In the genomic region with DNA sequence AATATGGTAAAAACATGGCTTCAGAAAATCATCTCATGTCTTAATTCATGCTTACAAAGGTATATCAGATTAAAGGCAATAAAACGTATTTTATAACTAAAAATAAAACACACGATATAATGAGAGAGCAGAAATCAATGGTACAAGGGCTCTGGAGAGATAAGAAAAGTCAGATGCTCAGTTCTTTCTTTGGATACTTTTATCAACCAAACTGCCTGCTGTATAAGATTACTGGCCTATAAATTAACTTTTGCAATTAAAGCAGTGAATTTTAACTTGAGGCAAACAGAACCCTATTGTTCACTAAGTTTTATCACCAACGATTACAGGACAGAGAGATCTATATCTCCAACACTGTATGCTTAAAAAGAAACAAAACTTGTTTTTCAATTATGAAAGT, we compare ENCODE assay signal across 19 cellular contexts. TPM values are rescaled to one million over a fixed set of nuclear protein-coding genes. Genes with fewer than 3 reads are reported as not detected.
A peak's percentile ranks its signal among the peaks of the same experiment; 100 is the strongest.
DNase-seq lines count a peak whose midpoint lies in the region; FAIRE-seq and TF ChIP-seq lines count a peak whose summit lies in the region.
"Had no signal": no experiment of that assay in that cellular context is flagged by ENCODE, and none has a peak within 500 bp of the region (broad histone marks: within the 10 kb centered on the region; RNA-seq: fewer than 3 reads in every experiment).

No MANE protein-coding gene starts in this region.

- WGBS in hepatocyte (ENCODE audit: low lambda C conversion rate, missing lambda C conversion rate), result 63% methylated on average over 3 of the region's 3 CpGs
- 15 to 53% (median 35%) methylated on average over 3 of the region's 3 CpGs for WGBS in small intestine, 3 donors
- 24% methylated on average over 3 of the region's 3 CpGs for WGBS in prostate gland

- intact Hi-C loops in prostate gland (cut with DNase I), result no loop called here

- no peak overlapping the region for H3K4me2 ChIP-seq in hepatocyte

- no peaks in the 10 kb centered on the region for H4K20me1 ChIP-seq in hepatocyte (ENCODE audit: insufficient read depth, poor library complexity, severe bottlenecking)

- DNase-seq in BE2C (no peak), hepatocyte (ENCODE audit: low spot score) (no peak), small intestine (peak; percentile 39), prostate gland (ENCODE audit: low spot score) (no peak), GDM1 (lab: John Stamatoyannopoulos, UW) (no peak), middle frontal gyrus (ENCODE audit: extremely low spot score, low spot score) (no peak)
- DNase-seq: CD4-positive, alpha-beta memory T cell; COR-L47; DMS153; DMS79 treated with DMSO at 0.1 percent for 48 hours; EL; GF-D8; HFFc6 had no signal

- no peaks in the 10 kb centered on the region for H3K9me2 ChIP-seq in hepatocyte (replicated peaks; ENCODE audit: insufficient read depth)

- H2AFZ ChIP-seq in hepatocyte, result peak overlapping the region; percentile 15

- peak; percentile 84 for FAIRE-seq in small intestine (lab: Jason Lieb, UNC)
- FAIRE-seq: A204.1, D721Med, H1 had no signal

- H3K36me3 ChIP-seq in BE2C (no peaks in the 10 kb centered on the region), HEK293 (ENCODE audit: control insufficient read depth in 2 of 2, insufficient read depth in 1 of 2, low read length in 2 of 2) (no peaks in the 10 kb centered on the region; a peak in 1 of 3 replicates), hepatocyte (replicated peaks; ENCODE audit: insufficient read depth, low read depth) (no peaks in the 10 kb centered on the region), small intestine (ENCODE audit: control insufficient read depth in 2 of 2, insufficient read depth in 2 of 2, low read length in 2 of 2) (no peaks in the 10 kb centered on the region), prostate gland (no peaks in the 10 kb centered on the region)
- H3K36me3 ChIP-seq: HAP-1 had no signal

- H3K79me2 ChIP-seq in hepatocyte, result no peaks in the 10 kb centered on the region

- H3K27ac ChIP-seq in HEK293 (ENCODE audit: extremely low read depth, low read depth, low read length) (no peak overlapping the region), hepatocyte (no peak overlapping the region), small intestine (ENCODE audit: low read depth in 1 of 2, low read length in 1 of 2) (no peak overlapping the region), prostate gland (no peak overlapping the region)
- H3K27ac ChIP-seq: C4-2B had no signal

- TF ChIP-seq CTCF in BE2C (IDR thresholded peaks at IDR 0.05; ENCODE audit: low read depth, low read length) (no peak), HEK293 (tag by site-specific recombination; IDR thresholded peaks at IDR 0.05) (no peak), hepatocyte (IDR thresholded peaks at IDR 0.05; ENCODE audit: poor library complexity) (no peak), prostate gland (IDR thresholded peaks at IDR 0.05) (no peak)

- H3K4me3 ChIP-seq in BE2C (ENCODE audit: low read depth, low read length), result peak overlapping the region; percentile 17
- H3K4me3 ChIP-seq in HEK293 (ENCODE audit: low read depth, low read length), result no peak overlapping the region
- no peak overlapping the region for H3K4me3 ChIP-seq in hepatocyte
- no peak overlapping the region for H3K4me3 ChIP-seq in small intestine (ENCODE audit: low read depth in 1 of 2, low read length in 2 of 2)
- H3K4me3 ChIP-seq in prostate gland, result no peak overlapping the region
- H3K4me3 ChIP-seq: HAP-1 had no signal

- CTCF ChIA-PET in HEK293 (lab: Yijun Ruan, JAX), result interaction anchor here (0.7 to 1.0 kb wide), 2 partner anchors 17 to 396 kb away, joined by 3 to 8 read pairs; no protein-coding TSS in a partner anchor

- TF ChIP-seq POLR2A in prostate gland (IDR thresholded peaks at IDR 0.05), result no peak

- H3K4me1 ChIP-seq in BE2C, result peaks cover 14% of the 10 kb centered on the region
- H3K4me1 ChIP-seq in HEK293 (ENCODE audit: control insufficient read depth, insufficient read depth, low read length), result peaks cover 13% of the 10 kb centered on the region
- peaks cover 3% of the 10 kb centered on the region for H3K4me1 ChIP-seq in hepatocyte (ENCODE audit: insufficient read depth)
- no peaks in the 10 kb centered on the region for H3K4me1 ChIP-seq in small intestine (ENCODE audit: control insufficient read depth in 2 of 2, insufficient read depth in 1 of 2, low read depth in 1 of 2, low read length in 1 of 2)
- H3K4me1 ChIP-seq in prostate gland (replicated peaks), result no peaks in the 10 kb centered on the region
- H3K4me1 ChIP-seq: HAP-1 had no signal

- H3K27me3 ChIP-seq in BE2C (no peaks in the 10 kb centered on the region), hepatocyte (no peaks in the 10 kb centered on the region), small intestine (ENCODE audit: control insufficient read depth in 2 of 2, insufficient read depth in 2 of 2, low read length in 2 of 2) (no peaks in the 10 kb centered on the region), prostate gland (replicated peaks; ENCODE audit: insufficient read depth) (no peaks in the 10 kb centered on the region)

- POLR2A ChIA-PET in HEK293 (lab: Yijun Ruan, JAX), result no interaction called here

- H3K9me3 ChIP-seq in BE2C (no peaks in the 10 kb centered on the region), HEK293 (ENCODE audit: control insufficient read depth, insufficient read depth, low read depth, low read length) (no peaks in the 10 kb centered on the region), hepatocyte (ENCODE audit: low read depth) (no peaks in the 10 kb centered on the region), small intestine (ENCODE audit: control insufficient read depth, low read depth) (no peaks in the 10 kb centered on the region), prostate gland (no peaks in the 10 kb centered on the region)
- H3K9me3 ChIP-seq: HAP-1 had no signal

TF ChIP-seq in HEK293, 187 proteins besides CTCF, POLR2A, EP300 and RAD21 (continues in another document):
- TF ChIP-seq REPIN1 (tag by site-specific recombination; IDR thresholded peaks at IDR 0.05; ENCODE audit: low read depth) (no peak), ZXDB (tag by site-specific recombination; IDR thresholded peaks at IDR 0.05) (0 out of 2 replicates have a peak, but pooled peaks have one; percentile 29), FEZF1 (tag by site-specific recombination; IDR thresholded peaks at IDR 0.05) (peak; percentile 67), SALL2 (tag by site-specific recombination; IDR thresholded peaks at IDR 0.05; ENCODE audit: borderline replicate concordance) (no peak), ZNF341 (tag by site-specific recombination; IDR thresholded peaks at IDR 0.05; ENCODE audit: low read depth) (no peak), ZNF701 (tag by site-specific recombination; IDR thresholded peaks at IDR 0.05) (no peak), ZNF266 (tag by site-specific recombination; IDR thresholded peaks at IDR 0.05; ENCODE audit: low read depth) (no peak), MZF1 (tag by site-specific recombination; IDR thresholded peaks at IDR 0.05; ENCODE audit: borderline replicate concordance) (no peak)
- TF ChIP-seq, protein P1, sequence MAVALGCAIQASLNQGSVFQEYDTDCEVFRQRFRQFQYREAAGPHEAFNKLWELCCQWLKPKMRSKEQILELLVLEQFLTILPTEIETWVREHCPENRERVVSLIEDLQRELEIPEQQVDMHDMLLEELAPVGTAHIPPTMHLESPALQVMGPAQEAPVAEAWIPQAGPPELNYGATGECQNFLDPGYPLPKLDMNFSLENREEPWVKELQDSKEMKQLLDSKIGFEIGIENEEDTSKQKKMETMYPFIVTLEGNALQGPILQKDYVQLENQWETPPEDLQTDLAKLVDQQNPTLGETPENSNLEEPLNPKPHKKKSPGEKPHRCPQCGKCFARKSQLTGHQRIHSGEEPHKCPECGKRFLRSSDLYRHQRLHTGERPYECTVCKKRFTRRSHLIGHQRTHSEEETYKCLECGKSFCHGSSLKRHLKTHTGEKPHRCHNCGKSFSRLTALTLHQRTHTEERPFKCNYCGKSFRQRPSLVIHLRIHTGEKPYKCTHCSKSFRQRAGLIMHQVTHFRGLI (tag by site-specific recombination; IDR thresholded peaks at IDR 0.05), result no peak
- TF ChIP-seq, protein P2, sequence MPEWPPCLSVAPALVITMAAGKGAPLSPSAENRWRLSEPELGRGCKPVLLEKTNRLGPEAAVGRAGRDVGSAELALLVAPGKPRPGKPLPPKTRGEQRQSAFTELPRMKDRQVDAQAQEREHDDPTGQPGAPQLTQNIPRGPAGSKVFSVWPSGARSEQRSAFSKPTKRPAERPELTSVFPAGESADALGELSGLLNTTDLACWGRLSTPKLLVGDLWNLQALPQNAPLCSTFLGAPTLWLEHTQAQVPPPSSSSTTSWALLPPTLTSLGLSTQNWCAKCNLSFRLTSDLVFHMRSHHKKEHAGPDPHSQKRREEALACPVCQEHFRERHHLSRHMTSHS (tag by site-specific recombination; IDR thresholded peaks at IDR 0.05), result no peak
- TF ChIP-seq, protein P3, sequence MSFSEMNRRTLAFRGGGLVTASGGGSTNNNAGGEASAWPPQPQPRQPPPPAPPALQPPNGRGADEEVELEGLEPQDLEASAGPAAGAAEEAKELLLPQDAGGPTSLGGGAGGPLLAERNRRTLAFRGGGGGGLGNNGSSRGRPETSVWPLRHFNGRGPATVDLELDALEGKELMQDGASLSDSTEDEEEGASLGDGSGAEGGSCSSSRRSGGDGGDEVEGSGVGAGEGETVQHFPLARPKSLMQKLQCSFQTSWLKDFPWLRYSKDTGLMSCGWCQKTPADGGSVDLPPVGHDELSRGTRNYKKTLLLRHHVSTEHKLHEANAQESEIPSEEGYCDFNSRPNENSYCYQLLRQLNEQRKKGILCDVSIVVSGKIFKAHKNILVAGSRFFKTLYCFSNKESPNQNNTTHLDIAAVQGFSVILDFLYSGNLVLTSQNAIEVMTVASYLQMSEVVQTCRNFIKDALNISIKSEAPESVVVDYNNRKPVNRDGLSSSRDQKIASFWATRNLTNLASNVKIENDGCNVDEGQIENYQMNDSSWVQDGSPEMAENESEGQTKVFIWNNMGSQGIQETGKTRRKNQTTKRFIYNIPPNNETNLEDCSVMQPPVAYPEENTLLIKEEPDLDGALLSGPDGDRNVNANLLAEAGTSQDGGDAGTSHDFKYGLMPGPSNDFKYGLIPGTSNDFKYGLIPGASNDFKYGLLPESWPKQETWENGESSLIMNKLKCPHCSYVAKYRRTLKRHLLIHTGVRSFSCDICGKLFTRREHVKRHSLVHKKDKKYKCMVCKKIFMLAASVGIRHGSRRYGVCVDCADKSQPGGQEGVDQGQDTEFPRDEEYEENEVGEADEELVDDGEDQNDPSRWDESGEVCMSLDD (tag by site-specific recombination; IDR thresholded peaks at IDR 0.05), result no peak

RNA-seq across cellular contexts. Expression of a gene that starts 42.1 kb away (rescaled TPM):
- 55.4 TPM for polyA plus RNA-seq in BE2C (2012; ENCODE audit: insufficient read depth, insufficient read length, low read depth)
- 25.9 and 30.8 TPM in 2 replicates for total RNA-seq in hepatocyte
- polyA plus RNA-seq in hepatocyte, result 13.1 and 15.8 TPM in 2 replicates
- 10 to 100 TPM; 17.6 to 38.6 (median 17.7) TPM for polyA plus RNA-seq in small intestine
- total RNA-seq in prostate gland, result 10 to 100 TPM; 11.0 to 17.4 TPM
